Comparison of ENCODE assay signal across 1 cellular context in genomic region chr6:45661667-45662066, GRCh38.
TF ChIP-seq lines count a peak whose summit lies in the region.

No MANE protein-coding gene starts in this region.

TF ChIP-seq in HepG2, 621 proteins besides CTCF, POLR2A, EP300 and RAD21 (continued from another document):
- no peak for TF ChIP-seq ZBTB46 (CRISPR knock-in tag; IDR thresholded peaks at IDR 0.05; ENCODE audit: borderline replicate concordance)
- TF ChIP-seq ZNF781 (CRISPR knock-in tag; IDR thresholded peaks at IDR 0.05; ENCODE audit: borderline replicate concordance, not compliant biosample characterization): no peak
- TF ChIP-seq FOXP4 (CRISPR knock-in tag; IDR thresholded peaks at IDR 0.05): no peak
- TF ChIP-seq MAFG (CRISPR knock-in tag; IDR thresholded peaks at IDR 0.05): no peak
